ENCODE assay signal across 25 cellular contexts in genomic region chr3:147735662-147736061, GRCh38.
"Had no signal": no experiment of that assay in that cellular context is flagged by ENCODE, and none has a peak within 500 bp of the region (broad histone marks: within the 10 kb centered on the region; RNA-seq: fewer than 3 reads in every experiment).

No MANE protein-coding gene starts in this region.

- H3K4me1 Mint-ChIP-seq: activated B cell treated with CpG ODN at 0.5 μM for 24 hours; activated naive CD8-positive, alpha-beta T cell treated with anti-CD3 and anti-CD28 coated beads for 36 hours; central memory CD8-positive, alpha-beta T cell had no signal

- H3K4me3 ChIP-seq: breast epithelium, dorsolateral prefrontal cortex, esophagus muscularis mucosa, gastroesophageal sphincter, pancreas, psoas muscle, right atrium auricular region, thoracic aorta, vagina had no signal

- H3K9me3 ChIP-seq: breast epithelium, esophagus muscularis mucosa, gastroesophageal sphincter, pancreas, psoas muscle, right atrium auricular region, thoracic aorta, vagina had no signal

- H3K27me3 Mint-ChIP-seq: activated B cell treated with CpG ODN at 0.5 μM for 24 hours; activated naive CD8-positive, alpha-beta T cell treated with anti-CD3 and anti-CD28 coated beads for 36 hours; central memory CD8-positive, alpha-beta T cell; effector memory CD8-positive, alpha-beta T cell; type B pancreatic cell had no signal

- H3K36me3 ChIP-seq: breast epithelium, esophagus muscularis mucosa, gastroesophageal sphincter, pancreas, right atrium auricular region, thoracic aorta, vagina had no signal

- H3K4me1 ChIP-seq: breast epithelium, esophagus muscularis mucosa, gastroesophageal sphincter, pancreas, vagina had no signal

- H3K9me3 Mint-ChIP-seq: activated naive CD8-positive, alpha-beta T cell treated with anti-CD3 and anti-CD28 coated beads for 36 hours; activated T-cell treated with anti-CD3 and anti-CD28 coated beads, Interleukin-2, amount 50 U/mL, for 4 hours; activated T-helper 2 cell treated with anti-CD3 and anti-CD28 coated beads, Interferon-gamma antibody, Interleukin-2, Interleukin-4, amounts not matched to agents 10 μg/mL and 5 μg/mL and 100 μg/mL, durations not matched to agents 14 hours and 24 hours and 36 hours; central memory CD8-positive, alpha-beta T cell; effector memory CD8-positive, alpha-beta T cell; nephron; type B pancreatic cell had no signal

- H3K4me3 Mint-ChIP-seq: activated B cell treated with CpG ODN at 0.5 μM for 24 hours; activated naive CD8-positive, alpha-beta T cell treated with anti-CD3 and anti-CD28 coated beads for 36 hours; activated T-cell treated with anti-CD3 and anti-CD28 coated beads, Interleukin-2, amount 50 U/mL, for 4 hours; central memory CD8-positive, alpha-beta T cell; effector memory CD8-positive, alpha-beta T cell; nephron; type B pancreatic cell had no signal

- DNase-seq: activated B cell treated with CpG ODN at 0.5 μM for 24 hours; activated CD4-positive, alpha-beta T cell treated with anti-CD3 and anti-CD28 coated beads for 4 hours; activated CD4-positive, alpha-beta T cell treated with anti-CD3 and anti-CD28 coated beads, Interleukin-2, amount 50 U/mL, for 48 hours; activated CD8-positive, alpha-beta memory T cell treated with anti-CD3 and anti-CD28 coated beads, Interleukin-2, amount 50 U/mL, for 48 hours; activated naive CD4-positive, alpha-beta T cell; activated naive CD8-positive, alpha-beta T cell treated with anti-CD3 and anti-CD28 coated beads for 36 hours; activated T-cell treated with anti-CD3 and anti-CD28 coated beads, Interleukin-2, amount 50 U/mL, for 4 hours; dorsolateral prefrontal cortex; effector memory CD8-positive, alpha-beta T cell; head of caudate nucleus; left ventricle myocardium superior; pancreas; psoas muscle; stimulated activated CD4-positive, alpha-beta T cell treated with anti-CD3 and anti-CD28 coated beads, Interleukin-4, amount 100 ng/mL, for 24 hours; stimulated activated naive CD4-positive, alpha-beta T cell treated with Interleukin-2 at 50 U/mL for 16 hours had no signal

- H3K27ac ChIP-seq: breast epithelium, dorsolateral prefrontal cortex, esophagus muscularis mucosa, gastroesophageal sphincter, pancreas, psoas muscle, right atrium auricular region, thoracic aorta, vagina had no signal

- H3K36me3 Mint-ChIP-seq: activated naive CD8-positive, alpha-beta T cell treated with anti-CD3 and anti-CD28 coated beads for 36 hours; type B pancreatic cell had no signal

- H3K27ac Mint-ChIP-seq: activated B cell treated with CpG ODN at 0.5 μM for 24 hours; activated naive CD8-positive, alpha-beta T cell treated with anti-CD3 and anti-CD28 coated beads for 36 hours; activated T-helper 2 cell treated with anti-CD3 and anti-CD28 coated beads, Interferon-gamma antibody, Interleukin-2, Interleukin-4, amounts not matched to agents 10 μg/mL and 5 μg/mL and 100 μg/mL, durations not matched to agents 14 hours and 24 hours and 36 hours; effector memory CD8-positive, alpha-beta T cell; nephron; type B pancreatic cell had no signal

- H3K27me3 ChIP-seq: breast epithelium, dorsolateral prefrontal cortex, esophagus muscularis mucosa, gastroesophageal sphincter, pancreas, right atrium auricular region, vagina had no signal
